In the genomic region with DNA sequence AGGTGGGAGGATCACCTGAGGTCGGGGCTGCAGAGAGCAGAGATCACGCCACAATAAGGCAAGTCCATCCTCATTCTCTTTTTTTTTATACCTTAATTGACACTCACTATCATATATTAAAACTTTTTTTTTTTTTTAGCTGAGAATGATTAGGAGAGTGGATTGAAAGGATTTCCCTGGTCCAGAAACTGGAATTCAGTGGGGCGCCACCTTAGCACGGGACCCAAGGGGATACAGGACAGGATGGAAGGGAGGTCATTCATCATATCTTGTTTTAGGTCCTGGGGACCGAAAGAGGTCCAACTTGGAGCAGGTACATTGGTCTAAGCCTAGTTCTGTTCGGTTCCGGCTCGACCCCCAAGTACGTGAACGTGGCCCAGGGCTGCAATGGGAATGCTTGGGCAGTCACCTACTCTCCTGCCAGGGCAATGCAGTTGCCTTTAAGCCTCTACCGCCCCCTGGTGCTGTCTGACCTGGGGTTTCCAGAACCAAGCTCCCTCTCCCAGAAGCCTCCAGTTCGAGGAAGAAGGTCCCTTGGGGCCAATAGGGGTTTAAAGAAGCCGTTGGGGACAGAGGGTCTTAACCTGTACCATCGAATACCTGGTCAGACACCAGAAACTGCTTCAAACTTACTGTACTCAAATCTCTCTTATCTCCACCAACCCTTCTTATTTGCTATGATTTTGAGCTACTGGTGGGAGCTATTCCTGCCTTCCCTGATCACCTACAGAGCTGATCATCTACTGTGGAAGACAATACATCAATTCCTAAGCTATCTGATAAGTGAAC, we compare ENCODE assay signal across 1 cellular context.
A peak's percentile ranks its signal among the peaks of the same experiment; 100 is the strongest.
TF ChIP-seq lines count a peak whose summit lies in the region.

No MANE protein-coding gene starts in this region.

TF ChIP-seq in HepG2, 621 proteins besides CTCF, POLR2A, EP300 and RAD21 (continued from another document and continues in another):
- TF ChIP-seq, protein P1, sequence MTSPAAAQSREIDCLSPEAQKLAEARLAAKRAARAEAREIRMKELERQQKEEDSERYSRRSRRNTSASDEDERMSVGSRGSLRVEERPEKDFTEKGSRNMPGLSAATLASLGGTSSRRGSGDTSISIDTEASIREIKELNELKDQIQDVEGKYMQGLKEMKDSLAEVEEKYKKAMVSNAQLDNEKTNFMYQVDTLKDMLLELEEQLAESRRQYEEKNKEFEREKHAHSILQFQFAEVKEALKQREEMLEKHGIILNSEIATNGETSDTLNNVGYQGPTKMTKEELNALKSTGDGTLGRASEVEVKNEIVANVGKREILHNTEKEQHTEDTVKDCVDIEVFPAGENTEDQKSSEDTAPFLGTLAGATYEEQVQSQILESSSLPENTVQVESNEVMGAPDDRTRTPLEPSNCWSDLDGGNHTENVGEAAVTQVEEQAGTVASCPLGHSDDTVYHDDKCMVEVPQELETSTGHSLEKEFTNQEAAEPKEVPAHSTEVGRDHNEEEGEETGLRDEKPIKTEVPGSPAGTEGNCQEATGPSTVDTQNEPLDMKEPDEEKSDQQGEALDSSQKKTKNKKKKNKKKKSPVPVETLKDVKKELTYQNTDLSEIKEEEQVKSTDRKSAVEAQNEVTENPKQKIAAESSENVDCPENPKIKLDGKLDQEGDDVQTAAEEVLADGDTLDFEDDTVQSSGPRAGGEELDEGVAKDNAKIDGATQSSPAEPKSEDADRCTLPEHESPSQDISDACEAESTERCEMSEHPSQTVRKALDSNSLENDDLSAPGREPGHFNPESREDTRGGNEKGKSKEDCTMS (CRISPR knock-in tag; conservative IDR thresholded peaks at IDR 0.05): no peak
- no peak for TF ChIP-seq GPN1 (CRISPR knock-in tag; IDR thresholded peaks at IDR 0.05; ENCODE audit: borderline replicate concordance)
- TF ChIP-seq NR2C2 (CRISPR knock-in tag; IDR thresholded peaks at IDR 0.05; ENCODE audit: borderline replicate concordance): no peak
- TF ChIP-seq ZBTB44 (CRISPR knock-in tag; IDR thresholded peaks at IDR 0.05): no peak
- TF ChIP-seq ZMYM3 (CRISPR knock-in tag; IDR thresholded peaks at IDR 0.05): peak; percentile 56; the same call in 1 of the 2 replicates
- TF ChIP-seq ZNF33B (CRISPR knock-in tag; IDR thresholded peaks at IDR 0.05): no peak
- no peak for TF ChIP-seq GTF3A (CRISPR knock-in tag; conservative IDR thresholded peaks at IDR 0.05)
- no peak for TF ChIP-seq HIC2 (CRISPR knock-in tag; IDR thresholded peaks at IDR 0.05; ENCODE audit: low read depth)
- no peak for TF ChIP-seq ISX (CRISPR knock-in tag; conservative IDR thresholded peaks at IDR 0.05)
- TF ChIP-seq ZFP37 (CRISPR knock-in tag; IDR thresholded peaks at IDR 0.05; ENCODE audit: borderline replicate concordance): 0 out of 2 replicates have a peak, but pooled peaks have one; percentile 53
- no peak for TF ChIP-seq ZNF274 (CRISPR knock-in tag; IDR thresholded peaks at IDR 0.05)
- TF ChIP-seq TRIM22 (IDR thresholded peaks at IDR 0.05): no peak
- TF ChIP-seq TCF7 (IDR thresholded peaks at IDR 0.05; ENCODE audit: low read depth): no peak
- TF ChIP-seq EZH2 (conservative IDR thresholded peaks at IDR 0.05; ENCODE audit: low read depth, low read length): no peak
- TF ChIP-seq ZNF17 (CRISPR knock-in tag; IDR thresholded peaks at IDR 0.05): no peak
- no peak for TF ChIP-seq SMAD9 (CRISPR knock-in tag; IDR thresholded peaks at IDR 0.05)
- no peak for TF ChIP-seq ISL2 (CRISPR knock-in tag; IDR thresholded peaks at IDR 0.05)
- 0 out of 2 replicates have a peak, but pooled peaks have one; percentile 40 for TF ChIP-seq ZNF792 (CRISPR knock-in tag; IDR thresholded peaks at IDR 0.05)
- TF ChIP-seq ZNF337 (CRISPR knock-in tag; IDR thresholded peaks at IDR 0.05; ENCODE audit: borderline replicate concordance, low read depth): no peak
- TF ChIP-seq ZNF350 (CRISPR knock-in tag; IDR thresholded peaks at IDR 0.05; ENCODE audit: borderline replicate concordance, low read depth): peak; percentile 66; the same call in 1 of the 2 replicates
- TF ChIP-seq, protein P2, sequence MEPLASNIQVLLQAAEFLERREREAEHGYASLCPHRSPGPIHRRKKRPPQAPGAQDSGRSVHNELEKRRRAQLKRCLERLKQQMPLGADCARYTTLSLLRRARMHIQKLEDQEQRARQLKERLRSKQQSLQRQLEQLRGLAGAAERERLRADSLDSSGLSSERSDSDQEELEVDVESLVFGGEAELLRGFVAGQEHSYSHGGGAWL (CRISPR knock-in tag; IDR thresholded peaks at IDR 0.05): no peak
- TF ChIP-seq, protein P3, sequence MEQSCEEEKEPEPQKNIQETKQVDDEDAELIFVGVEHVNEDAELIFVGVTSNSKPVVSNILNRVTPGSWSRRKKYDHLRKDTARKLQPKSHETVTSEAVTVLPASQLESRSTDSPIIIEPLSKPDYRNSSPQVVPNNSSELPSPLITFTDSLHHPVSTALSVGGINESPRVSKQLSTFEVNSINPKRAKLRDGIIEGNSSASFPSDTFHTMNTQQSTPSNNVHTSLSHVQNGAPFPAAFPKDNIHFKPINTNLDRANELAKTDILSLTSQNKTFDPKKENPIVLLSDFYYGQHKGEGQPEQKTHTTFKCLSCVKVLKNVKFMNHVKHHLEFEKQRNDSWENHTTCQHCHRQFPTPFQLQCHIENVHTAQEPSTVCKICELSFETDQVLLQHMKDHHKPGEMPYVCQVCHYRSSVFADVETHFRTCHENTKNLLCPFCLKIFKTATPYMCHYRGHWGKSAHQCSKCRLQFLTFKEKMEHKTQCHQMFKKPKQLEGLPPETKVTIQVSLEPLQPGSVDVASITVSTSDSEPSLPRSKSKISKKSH (CRISPR knock-in tag; IDR thresholded peaks at IDR 0.05; ENCODE audit: borderline replicate concordance): no peak
- TF ChIP-seq ZHX1 (CRISPR knock-in tag; IDR thresholded peaks at IDR 0.05; ENCODE audit: low read depth): no peak
- TF ChIP-seq ZNF382 (CRISPR knock-in tag; IDR thresholded peaks at IDR 0.05; ENCODE audit: borderline replicate concordance): no peak
- TF ChIP-seq ZNF563 (CRISPR knock-in tag; IDR thresholded peaks at IDR 0.05): no peak
- TF ChIP-seq ZNF782 (CRISPR knock-in tag; IDR thresholded peaks at IDR 0.05; ENCODE audit: borderline replicate concordance): no peak
- no peak for TF ChIP-seq POLR2G (IDR thresholded peaks at IDR 0.05; ENCODE audit: low read depth, low read length)
- TF ChIP-seq ZNF724P (CRISPR knock-in tag; IDR thresholded peaks at IDR 0.05; ENCODE audit: borderline replicate concordance): no peak
- no peak for TF ChIP-seq ZFP82 (CRISPR knock-in tag; IDR thresholded peaks at IDR 0.05; ENCODE audit: borderline replicate concordance)
- no peak for TF ChIP-seq FOXJ3 (CRISPR knock-in tag; IDR thresholded peaks at IDR 0.05; ENCODE audit: borderline replicate concordance)
- TF ChIP-seq, protein P4, sequence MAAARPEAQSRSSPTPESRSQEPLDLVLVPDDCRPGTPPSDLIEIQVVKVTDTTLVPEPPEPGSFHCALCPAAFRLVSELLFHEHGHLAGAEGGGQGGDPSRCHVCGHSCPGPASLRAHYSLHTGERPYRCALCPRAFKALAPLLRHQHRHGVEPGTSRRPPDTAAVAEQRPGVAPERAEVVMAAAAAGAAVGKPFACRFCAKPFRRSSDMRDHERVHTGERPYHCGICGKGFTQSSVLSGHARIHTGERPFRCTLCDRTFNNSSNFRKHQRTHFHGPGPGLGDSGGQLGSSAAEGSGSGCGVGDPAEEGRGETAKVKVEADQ (CRISPR knock-in tag; IDR thresholded peaks at IDR 0.05; ENCODE audit: borderline replicate concordance): no peak; the same call in 1 of the 2 replicates
- no peak for TF ChIP-seq TOE1 (CRISPR knock-in tag; IDR thresholded peaks at IDR 0.05)
- peak; percentile 83 for TF ChIP-seq KAT8 (CRISPR knock-in tag; IDR thresholded peaks at IDR 0.05)
- no peak for TF ChIP-seq MTA1 (CRISPR knock-in tag; IDR thresholded peaks at IDR 0.05; ENCODE audit: borderline replicate concordance)
- no peak for TF ChIP-seq RBAK (CRISPR knock-in tag; IDR thresholded peaks at IDR 0.05)
- TF ChIP-seq FOXC1 (CRISPR knock-in tag; IDR thresholded peaks at IDR 0.05; ENCODE audit: borderline replicate concordance): peak; percentile 60; the same call in 1 of the 2 replicates
- TF ChIP-seq TCF12 (IDR thresholded peaks at IDR 0.05): no peak
- no peak for TF ChIP-seq TCF12 (CRISPR knock-in tag; IDR thresholded peaks at IDR 0.05)
- no peak for TF ChIP-seq ZNF558 (CRISPR knock-in tag; IDR thresholded peaks at IDR 0.05; ENCODE audit: borderline replicate concordance)
- TF ChIP-seq HMG20B (CRISPR knock-in tag; conservative IDR thresholded peaks at IDR 0.05): no peak
- TF ChIP-seq ZNF75D (CRISPR knock-in tag; IDR thresholded peaks at IDR 0.05; ENCODE audit: borderline replicate concordance): no peak
- TF ChIP-seq ZNF205 (CRISPR knock-in tag; IDR thresholded peaks at IDR 0.05): peak; percentile 78; the same call in 1 of the 2 replicates
- TF ChIP-seq NFYC (CRISPR knock-in tag; IDR thresholded peaks at IDR 0.05): no peak; the same call in 1 of the 2 replicates
- TF ChIP-seq DNMT3B (CRISPR knock-in tag; conservative IDR thresholded peaks at IDR 0.05): no peak
- no peak for TF ChIP-seq ZNF776 (CRISPR knock-in tag; IDR thresholded peaks at IDR 0.05)
- TF ChIP-seq BRD4 (CRISPR knock-in tag; IDR thresholded peaks at IDR 0.05): no peak
- TF ChIP-seq ZNF687 (CRISPR knock-in tag; IDR thresholded peaks at IDR 0.05): peak; percentile 70
